ENCODE assay signal across 9 cellular contexts in the genomic region with DNA sequence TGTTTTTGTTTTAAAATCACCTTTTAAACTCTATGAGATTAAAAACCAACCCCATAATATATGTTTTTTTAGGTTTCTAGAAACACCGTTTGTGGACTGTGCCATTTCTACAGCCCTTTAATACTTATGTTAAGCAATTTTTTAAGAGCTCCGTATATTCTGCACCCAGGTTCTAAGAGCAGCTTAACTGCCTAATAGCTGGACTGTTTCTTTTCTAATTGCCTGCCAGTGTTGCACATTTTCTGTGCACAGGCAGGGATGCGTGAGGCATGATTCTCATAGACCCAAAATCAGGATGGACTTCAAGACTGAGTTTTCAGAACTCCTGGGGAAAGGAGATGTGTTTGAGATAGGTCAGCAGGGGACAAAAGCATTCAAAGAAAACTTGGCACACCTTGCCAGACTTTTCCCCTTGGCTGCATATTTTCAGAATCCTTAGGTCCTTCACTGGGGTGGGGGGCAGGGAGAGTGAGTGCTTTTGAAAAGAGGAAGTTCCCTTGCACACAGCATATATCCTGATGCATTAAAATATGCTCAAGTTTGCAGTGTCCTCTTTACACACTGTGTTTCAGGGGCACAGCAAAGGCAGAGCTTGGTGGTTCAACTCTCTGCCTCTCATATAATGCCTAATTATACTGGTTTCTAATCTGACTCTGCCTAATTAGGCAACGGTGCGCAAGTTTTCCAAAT. TPM values are rescaled to one million over a fixed set of nuclear protein-coding genes. Genes with fewer than 3 reads are reported as not detected.
DNase-seq lines count a peak whose midpoint lies in the region; ATAC-seq and TF ChIP-seq lines count a peak whose summit lies in the region.
"Had no signal": no experiment of that assay in that cellular context is flagged by ENCODE, and none has a peak within 500 bp of the region (broad histone marks: within the 10 kb centered on the region; RNA-seq: fewer than 3 reads in every experiment).

No MANE protein-coding gene starts in this region.

- no peak overlapping the region for H4K8ac ChIP-seq in mesenchymal stem cell (ENCODE audit: low read length)

- peak overlapping the region; percentile 77 for H2AK5ac ChIP-seq in mesenchymal stem cell (ENCODE audit: low read length, severe bottlenecking)

- no peak overlapping the region for H2BK12ac ChIP-seq in mesenchymal stem cell (ENCODE audit: low read length in 2 of 2)

- peak; percentile 6 for ATAC-seq in HG03280 (IDR thresholded peaks at IDR 0.05; ENCODE audit: unreplicated experiment)

- no peak overlapping the region for H3K4me3 ChIP-seq in mesenchymal stem cell (ENCODE audit: insufficient read depth in 1 of 2, low read depth in 1 of 2, low read length in 2 of 2)

- CTCF ChIA-PET in RWPE1 (lab: Yijun Ruan, JAX), result interaction anchor here (0.6 to 1.1 kb wide), 10 partner anchors 10 to 946 kb away, joined by 3 to 6 read pairs (median 4); no protein-coding TSS in a partner anchor

- no peaks in the 10 kb centered on the region for H3K27me3 ChIP-seq in mesenchymal stem cell (ENCODE audit: control insufficient read depth in 1 of 2, insufficient read depth in 1 of 2, low read length in 2 of 2)

- no peak overlapping the region for H2AFZ ChIP-seq in mesenchymal stem cell (ENCODE audit: low read depth, low read length)

- H3K23ac ChIP-seq in mesenchymal stem cell (ENCODE audit: low read length in 2 of 2), result no peak overlapping the region

- H3K4me2 ChIP-seq in mesenchymal stem cell (ENCODE audit: low read length, poor library complexity, severe bottlenecking), result no peak overlapping the region

- H3K9me3 ChIP-seq in mesenchymal stem cell (ENCODE audit: control insufficient read depth, low read length), result no peaks in the 10 kb centered on the region

- 79% methylated on average over 5 of the region's 5 CpGs for WGBS in mesenchymal stem cell

- no peak for DNase-seq in RWPE1 (ENCODE audit: low spot score)
- DNase-seq in mesenchymal stem cell, result no peak
- DNase-seq in DMS53 treated with DMSO at 0.1 percent for 48 hours (lab: John Stamatoyannopoulos, UW; ENCODE audit: unreplicated experiment), result no peak
- DNase-seq in ureter (ENCODE audit: low spot score), result no peak
- DNase-seq in DMS 273 (lab: John Stamatoyannopoulos, UW; ENCODE audit: unreplicated experiment), result no peak
- no peak for DNase-seq in NCI-H2029 (lab: John Stamatoyannopoulos, UW)

- H4K91ac ChIP-seq in mesenchymal stem cell (ENCODE audit: low read length), result no peak overlapping the region

- POLR2A ChIA-PET in RWPE1 (lab: Yijun Ruan, JAX; ENCODE audit: low non-redundant PET), result interaction anchor here (0.6 kb wide), 1 partner anchor 607 kb away, joined by 7 read pairs; no protein-coding TSS in a partner anchor

- peak overlapping the region; percentile 25 for H2BK5ac ChIP-seq in mesenchymal stem cell (ENCODE audit: low read depth, low read length, poor library complexity, severe bottlenecking)

- H3K36me3 ChIP-seq in mesenchymal stem cell (ENCODE audit: control insufficient read depth in 1 of 2, insufficient read depth in 2 of 2, low read depth in 1 of 2, low read length in 2 of 2), result no peaks in the 10 kb centered on the region

- H3K4me1 ChIP-seq in mesenchymal stem cell (ENCODE audit: control insufficient read depth, insufficient read depth, low read depth, low read length), result peaks cover 10% of the 10 kb centered on the region

- H3K27ac ChIP-seq in C4-2B, result no peak overlapping the region
- H3K27ac ChIP-seq in RWPE1, result no peak overlapping the region
- peak overlapping the region; percentile 24 for H3K27ac ChIP-seq in mesenchymal stem cell (ENCODE audit: low read length, poor library complexity, severe bottlenecking)

- H2BK120ac ChIP-seq in mesenchymal stem cell (ENCODE audit: low read depth, low read length), result no peak overlapping the region

- H3K14ac ChIP-seq in mesenchymal stem cell (ENCODE audit: low read length in 2 of 2), result no peak overlapping the region

- no peaks in the 10 kb centered on the region for H3K79me1 ChIP-seq in mesenchymal stem cell (replicated peaks; ENCODE audit: low read length, poor library complexity, severe bottlenecking)

- H3K4ac ChIP-seq in mesenchymal stem cell (ENCODE audit: low read depth in 1 of 2, low read length in 2 of 2), result no peak overlapping the region

- no peak overlapping the region for H3K9ac ChIP-seq in mesenchymal stem cell (ENCODE audit: low read length)

- H3K18ac ChIP-seq in mesenchymal stem cell (ENCODE audit: low read depth in 1 of 2, low read length in 2 of 2), result no peak overlapping the region

- H2BK15ac ChIP-seq in mesenchymal stem cell (ENCODE audit: low read depth, poor library complexity, severe bottlenecking), result no peak overlapping the region

- TF ChIP-seq CTCF in C4-2B (conservative IDR thresholded peaks at IDR 0.05), result peak; percentile 71
- peak; percentile 47; the same call in 1 of the 2 replicates for TF ChIP-seq CTCF in RWPE1 (conservative IDR thresholded peaks at IDR 0.05; ENCODE audit: low read depth)

RNA-seq across cellular contexts. Expression of gene TMEM30B, which starts 27.9 kb away (rescaled TPM):
- polyA plus RNA-seq in mesenchymal stem cell (2013, experiment 1 of 2), result not detected
- not detected for polyA plus RNA-seq in mesenchymal stem cell (2013, experiment 2 of 2)
- 34.0 TPM for total RNA-seq in ureter
- total RNA-seq: fibroblast of villous mesenchyme had no signal
